Comparison of ENCODE assay signal across 13 cellular contexts in genomic region chr7:55066479-55066878, GRCh38. TPM values are rescaled to one million over a fixed set of nuclear protein-coding genes. Genes with fewer than 3 reads are reported as not detected.
A peak's percentile ranks its signal among the peaks of the same experiment; 100 is the strongest.
DNase-seq lines count a peak whose midpoint lies in the region; ATAC-seq, FAIRE-seq and TF ChIP-seq lines count a peak whose summit lies in the region.
"Had no signal": no experiment of that assay in that cellular context is flagged by ENCODE, and none has a peak within 500 bp of the region (broad histone marks: within the 10 kb centered on the region; RNA-seq: fewer than 3 reads in every experiment).

No MANE protein-coding gene starts in this region.

- H3K4me3 Mint-ChIP-seq in progenitor cell of endocrine pancreas (ENCODE audit: low read depth), result no peak overlapping the region
- H3K4me3 Mint-ChIP-seq: activated CD4-positive, alpha-beta T cell treated with anti-CD3 and anti-CD28 coated beads for 36 hours had no signal

- no peak for TF ChIP-seq CTCF in progenitor cell of endocrine pancreas (IDR thresholded peaks at IDR 0.05; ENCODE audit: unreplicated experiment)

- DNase-seq in AG08395 (ENCODE audit: low spot score), result peak; percentile 61
- DNase-seq in RCC 7860 (ENCODE audit: low spot score), result peak; percentile 47
- DNase-seq in fibroblast of peridontal ligament (ENCODE audit: extremely low read depth), result peak; percentile 55
- DNase-seq in progenitor cell of endocrine pancreas (ENCODE audit: low spot score, unreplicated experiment), result no peak
- DNase-seq in SIG-M5 (lab: John Stamatoyannopoulos, UW), result no peak
- no peak for DNase-seq in NK-92 treated with Interleukin-12 subunit alpha and Interleukin-12 subunit beta, amount 100 ng/mL, for 24 hours (lab: John Stamatoyannopoulos, UW)
- no peak for DNase-seq in stimulated activated CD4-positive, alpha-beta T cell treated with anti-CD3 and anti-CD28 coated beads, Interleukin-15, amount 100 ng/mL, for 24 hours
- DNase-seq: activated CD4-positive, alpha-beta T cell treated with anti-CD3 and anti-CD28 coated beads for 36 hours; amygdala; hippocampal formation; MV-4-11; OCI-M1 had no signal

- H3K27ac Mint-ChIP-seq in progenitor cell of endocrine pancreas, result peak overlapping the region; percentile 97
- H3K27ac Mint-ChIP-seq: activated CD4-positive, alpha-beta T cell treated with anti-CD3 and anti-CD28 coated beads for 36 hours had no signal

- H3K27me3 Mint-ChIP-seq in progenitor cell of endocrine pancreas, result no peaks in the 10 kb centered on the region

- H3K9me3 Mint-ChIP-seq in progenitor cell of endocrine pancreas (ENCODE audit: low read depth), result no peaks in the 10 kb centered on the region

- peaks cover 53% of the 10 kb centered on the region for H3K4me1 Mint-ChIP-seq in progenitor cell of endocrine pancreas (ENCODE audit: low read depth)

- H3K36me3 Mint-ChIP-seq in progenitor cell of endocrine pancreas (ENCODE audit: insufficient read depth), result peaks cover 4% of the 10 kb centered on the region

- FAIRE-seq in RCC 7860 (lab: Jason Lieb, UNC), result no peak

- ATAC-seq in HG02840 (IDR thresholded peaks at IDR 0.05; ENCODE audit: low FRiP score, unreplicated experiment), result no peak

RNA-seq across cellular contexts. Expression of gene EGFR, which starts 47.7 kb away (rescaled TPM):
- 43.8 and 47.8 TPM in 2 replicates for total RNA-seq in progenitor cell of endocrine pancreas

Comparison
In these comparisons a context has a peak if more than half of its experiments do, and no peak if none do; other contexts are left out.
1. DNase-seq: peak in AG08395 (single experiment), RCC 7860 (single experiment) and fibroblast of peridontal ligament (single experiment); none in progenitor cell of endocrine pancreas (single experiment), SIG-M5 (single experiment), NK-92 treated with Interleukin-12 subunit alpha and Interleukin-12 subunit beta, amount 100 ng/mL, for 24 hours (single experiment) and stimulated activated CD4-positive, alpha-beta T cell treated with anti-CD3 and anti-CD28 coated beads, Interleukin-15, amount 100 ng/mL, for 24 hours (single experiment).